17 cellular contexts compared by ENCODE assay signal in the genomic region with DNA sequence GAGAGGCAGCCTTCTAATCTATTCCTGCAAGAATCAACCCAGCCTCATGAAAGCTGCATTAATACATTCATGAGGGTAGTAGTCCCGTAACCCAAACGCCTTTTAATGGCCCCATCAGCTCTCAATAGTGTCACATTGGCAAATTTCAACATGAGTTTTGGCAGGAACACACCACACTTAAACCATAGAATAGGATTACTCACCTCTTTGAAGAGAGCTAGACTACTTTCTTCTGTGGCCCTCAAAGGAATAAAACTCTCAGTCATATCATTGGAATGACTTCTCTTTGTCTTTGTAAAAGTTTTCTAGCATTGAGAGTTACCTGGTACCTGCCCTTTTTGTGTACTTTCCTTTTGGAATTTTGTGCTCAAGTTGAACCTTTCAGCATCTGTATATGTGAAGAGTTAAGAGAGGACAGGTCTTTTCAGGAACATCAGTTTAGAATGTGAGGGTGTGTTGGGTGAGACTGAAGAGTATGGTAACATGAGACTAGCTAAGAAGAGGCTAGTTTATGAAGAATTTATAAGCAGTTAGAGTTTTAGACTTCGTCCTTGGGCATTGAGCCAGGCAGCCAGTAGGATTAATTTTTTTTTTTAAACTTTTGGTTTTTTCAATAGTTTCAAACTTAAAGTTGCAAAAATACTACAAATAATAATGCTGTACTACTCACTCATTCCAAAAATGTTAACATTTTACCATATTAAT.
DNase-seq lines count a peak whose midpoint lies in the region; FAIRE-seq and TF ChIP-seq lines count a peak whose summit lies in the region.
"Had no signal": no experiment of that assay in that cellular context is flagged by ENCODE, and none has a peak within 500 bp of the region (broad histone marks: within the 10 kb centered on the region; RNA-seq: fewer than 3 reads in every experiment).

No MANE protein-coding gene starts in this region.

- H3K9me3 Mint-ChIP-seq in HFFc6: no peaks in the 10 kb centered on the region
- peaks cover 7% of the 10 kb centered on the region for H3K9me3 Mint-ChIP-seq in mesothelial cell of epicardium
- H3K9me3 Mint-ChIP-seq in activated T-cell treated with anti-CD3 and anti-CD28 coated beads, Interleukin-2, amount 50 U/mL, for 24 hours: no peaks in the 10 kb centered on the region
- H3K9me3 Mint-ChIP-seq: activated CD4-positive, alpha-beta T cell treated with anti-CD3 and anti-CD28 coated beads, Interleukin-2, amount 10 ng/mL, durations not matched to agents 7 days and 5 days had no signal

- no peak for FAIRE-seq in bronchial epithelial cell (lab: Jason Lieb, UNC)
- FAIRE-seq: endothelial cell of umbilical vein, GM12892 had no signal

- H3K27me3 ChIP-seq in A673 (replicated peaks; ENCODE audit: insufficient read depth, low read depth, low read length, poor library complexity) (no peaks in the 10 kb centered on the region), bronchial epithelial cell (ENCODE audit: control insufficient read depth, insufficient read depth, low read length) (no peaks in the 10 kb centered on the region)

- H3K4me1 Mint-ChIP-seq in HFFc6 (ENCODE audit: low read depth) (peaks cover 10% of the 10 kb centered on the region; the same call in 1 of the 2 replicates), mesothelial cell of epicardium (peaks cover 38% of the 10 kb centered on the region)
- peaks cover 38% of the 10 kb centered on the region for H3K4me1 Mint-ChIP-seq in activated T-cell treated with anti-CD3 and anti-CD28 coated beads, Interleukin-2, amount 50 U/mL, for 24 hours (ENCODE audit: low read depth)

- H3K4me1 ChIP-seq in A673 (ENCODE audit: insufficient read depth, low read length, poor library complexity, severe bottlenecking): peaks cover 11% of the 10 kb centered on the region
- H3K4me1 ChIP-seq: Caco-2, prostate gland had no signal

- no peak overlapping the region for H3K4me3 Mint-ChIP-seq in HFFc6
- no peak overlapping the region for H3K4me3 Mint-ChIP-seq in mesothelial cell of epicardium
- H3K4me3 Mint-ChIP-seq in activated T-cell treated with anti-CD3 and anti-CD28 coated beads, Interleukin-2, amount 50 U/mL, for 24 hours: no peak overlapping the region
- H3K4me3 Mint-ChIP-seq: activated CD4-positive, alpha-beta T cell treated with anti-CD3 and anti-CD28 coated beads, Interleukin-2, amount 10 ng/mL, durations not matched to agents 7 days and 5 days had no signal

- POLR2A ChIA-PET in A673 (lab: Charles Lee; ENCODE audit: low non-redundant PET): no interaction called here

- H3K27me3 Mint-ChIP-seq in HFFc6 (ENCODE audit: insufficient read depth) (no peaks in the 10 kb centered on the region; the same call in 1 of the 2 replicates), mesothelial cell of epicardium (ENCODE audit: low read depth) (no peaks in the 10 kb centered on the region)
- H3K27me3 Mint-ChIP-seq in activated T-cell treated with anti-CD3 and anti-CD28 coated beads, Interleukin-2, amount 50 U/mL, for 24 hours: no peaks in the 10 kb centered on the region
- H3K27me3 Mint-ChIP-seq: activated CD4-positive, alpha-beta T cell treated with anti-CD3 and anti-CD28 coated beads, Interleukin-2, amount 10 ng/mL, durations not matched to agents 7 days and 5 days had no signal

- intact Hi-C loops in A673 (cut with micrococcal nuclease; ENCODE audit: unreplicated experiment): no loop called here

- CTCF ChIA-PET in A673 (lab: Charles Lee): no interaction called here

- no peaks in the 10 kb centered on the region for H3K9me3 ChIP-seq in A673 (ENCODE audit: low read depth, low read length, poor library complexity, severe bottlenecking)
- H3K9me3 ChIP-seq: Caco-2, prostate gland had no signal

- no peak overlapping the region for H3K27ac ChIP-seq in A673 (ENCODE audit: low read depth, low read length, poor library complexity, severe bottlenecking)
- H3K27ac ChIP-seq: coronary artery, prostate gland had no signal

- H3K36me3 Mint-ChIP-seq in HFFc6 (ENCODE audit: low read depth) (peaks cover 43% of the 10 kb centered on the region), mesothelial cell of epicardium (peaks cover 33% of the 10 kb centered on the region)
- H3K36me3 Mint-ChIP-seq in activated T-cell treated with anti-CD3 and anti-CD28 coated beads, Interleukin-2, amount 50 U/mL, for 24 hours (ENCODE audit: low read depth): peaks cover 86% of the 10 kb centered on the region

- peak; percentile 22 for DNase-seq in A673 (ENCODE audit: low spot score)
- peak; percentile 7 for DNase-seq in HFFc6
- DNase-seq in bronchial epithelial cell (ENCODE audit: low read depth): peak; percentile 84
- no peak for DNase-seq in mesothelial cell of epicardium (ENCODE audit: low spot score in 2 of 2, unreplicated experiment in 2 of 2)
- DNase-seq in stimulated activated CD4-positive, alpha-beta T cell treated with anti-CD3 and anti-CD28 coated beads, Interleukin-15, amount 100 ng/mL, for 24 hours: no peak
- no peak for DNase-seq in activated T-cell treated with anti-CD3 and anti-CD28 coated beads, Interleukin-2, amount 50 U/mL, for 24 hours
- DNase-seq in GM13976 (ENCODE audit: low spot score): no peak
- DNase-seq in cerebellar cortex (ENCODE audit: low spot score): no peak
- DNase-seq: activated CD4-positive, alpha-beta T cell treated with anti-CD3 and anti-CD28 coated beads, Interleukin-2, amount 10 ng/mL, durations not matched to agents 7 days and 5 days; Caco-2; kidney glomerular epithelial cell; NCI-H1417; NCI-H2227 treated with DMSO at 0.1 percent for 48 hours had no signal

- no peak overlapping the region for H3K27ac Mint-ChIP-seq in HFFc6
- H3K27ac Mint-ChIP-seq in mesothelial cell of epicardium: peak overlapping the region; percentile 60
- H3K27ac Mint-ChIP-seq in activated T-cell treated with anti-CD3 and anti-CD28 coated beads, Interleukin-2, amount 50 U/mL, for 24 hours: no peak overlapping the region
- H3K27ac Mint-ChIP-seq: activated CD4-positive, alpha-beta T cell treated with anti-CD3 and anti-CD28 coated beads, Interleukin-2, amount 10 ng/mL, durations not matched to agents 7 days and 5 days had no signal

- no peak overlapping the region for H3K4me3 ChIP-seq in A673 (ENCODE audit: low read depth, low read length, poor library complexity, severe bottlenecking)
- H3K4me3 ChIP-seq in bronchial epithelial cell (ENCODE audit: low read depth, low read length): no peak overlapping the region
- H3K4me3 ChIP-seq: coronary artery, prostate gland had no signal

- in situ Hi-C loops in GM13976 (cut with MboI; ENCODE audit: low sequenced_read_pairs, unreplicated experiment): no loop called here

- H3K36me3 ChIP-seq in A673 (ENCODE audit: insufficient read depth, low read length, poor library complexity, severe bottlenecking) (no peaks in the 10 kb centered on the region), bronchial epithelial cell (ENCODE audit: control insufficient read depth, insufficient read depth, low read length) (peaks cover 3% of the 10 kb centered on the region)
- H3K36me3 ChIP-seq: prostate gland had no signal

- no TSS peak for BruUV-seq in A673 (replicated peaks; lab: Mats Ljungman, UMichigan)

- no peak for TF ChIP-seq CTCF in A673 (conservative IDR thresholded peaks at IDR 0.05; ENCODE audit: low read depth, low read length)
- TF ChIP-seq CTCF in HFFc6 (IDR thresholded peaks at IDR 0.05): no peak
- no peak for TF ChIP-seq CTCF in bronchial epithelial cell (IDR thresholded peaks at IDR 0.05; ENCODE audit: insufficient read depth, low read length, severe bottlenecking)
- TF ChIP-seq CTCF in mesothelial cell of epicardium (IDR thresholded peaks at IDR 0.05; ENCODE audit: unreplicated experiment): no peak
- TF ChIP-seq CTCF in GM13976 (IDR thresholded peaks at IDR 0.05; ENCODE audit: borderline replicate concordance, control extremely low read depth, extremely low read depth, insufficient read depth, missing control alignments): no peak

Comparison
In these comparisons a context has a peak if more than half of its experiments do, and no peak if none do; other contexts are left out.
1. DNase-seq: peak in A673 (single experiment), HFFc6 (single experiment) and bronchial epithelial cell (single experiment); none in mesothelial cell of epicardium (0 of 2), stimulated activated CD4-positive, alpha-beta T cell treated with anti-CD3 and anti-CD28 coated beads, Interleukin-15, amount 100 ng/mL, for 24 hours (single experiment), activated T-cell treated with anti-CD3 and anti-CD28 coated beads, Interleukin-2, amount 50 U/mL, for 24 hours (single experiment), GM13976 (single experiment) and cerebellar cortex (single experiment).